In the genomic region with DNA sequence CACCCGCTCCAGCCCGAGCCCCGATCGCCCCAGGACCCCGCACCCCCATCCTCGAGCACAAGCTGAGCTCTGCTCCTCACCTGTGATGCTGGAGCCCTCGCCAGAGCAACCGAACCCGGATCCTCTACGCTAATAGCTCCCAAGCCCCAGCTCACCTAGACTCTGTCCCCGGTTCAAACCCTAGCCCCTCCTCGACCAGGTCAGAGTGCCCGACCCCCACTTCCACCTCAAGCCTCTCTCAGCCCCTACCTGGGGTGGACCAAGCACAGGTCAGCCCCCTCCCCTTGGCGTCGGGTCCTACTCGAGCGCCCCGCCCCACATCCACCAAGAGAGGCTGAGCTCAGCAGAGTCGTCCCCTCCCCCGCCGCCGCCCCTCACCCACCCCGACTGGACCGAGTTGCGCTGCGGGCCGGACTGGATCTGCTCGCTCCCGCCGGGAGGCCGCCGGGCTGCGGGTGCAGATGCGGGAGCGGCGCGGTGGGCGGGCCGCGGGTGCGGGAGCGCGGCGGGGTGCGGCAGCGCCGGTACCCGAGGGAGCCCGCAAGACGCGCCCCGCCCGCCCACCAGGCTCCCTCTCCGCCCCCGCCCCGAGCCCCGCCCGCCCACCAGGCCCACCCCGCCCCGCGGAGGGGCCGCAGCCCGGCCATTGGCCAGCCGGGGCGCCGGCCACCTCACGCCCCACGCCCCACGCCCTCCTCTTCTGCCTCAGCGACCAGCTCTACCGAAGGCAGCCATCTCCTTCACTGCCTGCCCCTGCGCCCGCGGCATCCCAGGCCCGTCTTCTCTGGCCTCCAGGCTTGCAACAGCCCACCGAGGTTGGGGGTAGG, we compare ENCODE assay signal across 8 cellular contexts. TPM values are rescaled to one million over a fixed set of nuclear protein-coding genes. Genes with fewer than 3 reads are reported as not detected.
DNase-seq lines count a peak whose midpoint lies in the region; ATAC-seq and TF ChIP-seq lines count a peak whose summit lies in the region.

No MANE protein-coding gene starts in this region.

- peak; percentile 83 for ATAC-seq in Right ventricle myocardium superior (ENCODE audit: poor library complexity)
- ATAC-seq in GM19324 (IDR thresholded peaks at IDR 0.05; ENCODE audit: low FRiP score, unreplicated experiment), result no peak

- CTCF ChIA-PET in activated CD4-positive, alpha-beta memory T cell treated with anti-CD3 and anti-CD28 coated beads for 36 hours (lab: Charles Lee), result interaction anchor here (1.2 to 2.0 kb wide), 3 partner anchors 36 to 78 kb away, joined by 3 to 7 read pairs (median 5); no protein-coding TSS in a partner anchor
- CTCF ChIA-PET in activated CD4-positive, alpha-beta memory T cell treated with anti-CD3 and anti-CD28 coated beads, Interleukin-2, amount 10 ng/mL, durations not matched to agents 7 days and 5 days (lab: Charles Lee), result interaction anchor here (2.5 kb wide), 1 partner anchor 42 kb away, joined by 7 read pairs; no protein-coding TSS in a partner anchor

- no peak overlapping the region for H3K27ac ChIP-seq in osteoblast (ENCODE audit: low read depth, low read length)

- POLR2A ChIA-PET in activated CD4-positive, alpha-beta memory T cell treated with anti-CD3 and anti-CD28 coated beads for 36 hours (lab: Charles Lee), result no interaction called here
- POLR2A ChIA-PET in activated CD4-positive, alpha-beta memory T cell treated with anti-CD3 and anti-CD28 coated beads, Interleukin-2, amount 10 ng/mL, durations not matched to agents 7 days and 5 days (lab: Charles Lee), result no interaction called here

- H3K4me3 Mint-ChIP-seq in activated CD4-positive, alpha-beta memory T cell treated with anti-CD3 and anti-CD28 coated beads for 36 hours, result peak overlapping the region; percentile 48
- H3K4me3 Mint-ChIP-seq in activated CD4-positive, alpha-beta memory T cell treated with anti-CD3 and anti-CD28 coated beads, Interleukin-2, amount 10 ng/mL, durations not matched to agents 7 days and 5 days, result no peak overlapping the region
- peak overlapping the region; percentile 62 for H3K4me3 Mint-ChIP-seq in activated T-helper 1 cell treated with anti-CD3 and anti-CD28 coated beads, Interleukin-12 subunit alpha, Interleukin-12 subunit beta, Interleukin-2, Interleukin-4 antibody, amounts not matched to agents 30 ng/mL and 10 ng/mL and 1 ng/mL, durations not matched to agents 14 hours and 24 hours and 36 hours

- intact Hi-C loops in activated CD4-positive, alpha-beta memory T cell treated with anti-CD3 and anti-CD28 coated beads for 36 hours (cut with micrococcal nuclease), result loop anchor here (10.0 kb wide), 1 partner anchor 596 kb away; no protein-coding TSS in a partner anchor
- intact Hi-C loops in activated T-helper 1 cell treated with anti-CD3 and anti-CD28 coated beads, Interleukin-12 subunit alpha, Interleukin-12 subunit beta, Interleukin-2, Interleukin-4 antibody, amounts not matched to agents 30 ng/mL and 10 ng/mL and 1 ng/mL, durations not matched to agents 14 hours and 24 hours and 36 hours (cut with micrococcal nuclease), result no loop called here
- intact Hi-C loops in Right ventricle myocardium superior (cut with DNase I), result loop anchor here (5.0 kb wide), 1 partner anchor 42 kb away; no protein-coding TSS in a partner anchor

- peaks cover 15% of the 10 kb centered on the region for H3K4me1 Mint-ChIP-seq in activated CD4-positive, alpha-beta memory T cell treated with anti-CD3 and anti-CD28 coated beads for 36 hours (ENCODE audit: low read depth)
- peaks cover 7% of the 10 kb centered on the region for H3K4me1 Mint-ChIP-seq in activated CD4-positive, alpha-beta memory T cell treated with anti-CD3 and anti-CD28 coated beads, Interleukin-2, amount 10 ng/mL, durations not matched to agents 7 days and 5 days
- no peaks in the 10 kb centered on the region for H3K4me1 Mint-ChIP-seq in activated T-helper 1 cell treated with anti-CD3 and anti-CD28 coated beads, Interleukin-12 subunit alpha, Interleukin-12 subunit beta, Interleukin-2, Interleukin-4 antibody, amounts not matched to agents 30 ng/mL and 10 ng/mL and 1 ng/mL, durations not matched to agents 14 hours and 24 hours and 36 hours (ENCODE audit: low read depth)

- peak overlapping the region; percentile 68 for H3K4me3 ChIP-seq in osteoblast (ENCODE audit: insufficient read depth, low read length)

- no peaks in the 10 kb centered on the region for H3K9me3 ChIP-seq in osteoblast (ENCODE audit: low read depth, low read length)

- no peaks in the 10 kb centered on the region for H3K36me3 Mint-ChIP-seq in activated CD4-positive, alpha-beta memory T cell treated with anti-CD3 and anti-CD28 coated beads for 36 hours
- no peaks in the 10 kb centered on the region for H3K36me3 Mint-ChIP-seq in activated CD4-positive, alpha-beta memory T cell treated with anti-CD3 and anti-CD28 coated beads, Interleukin-2, amount 10 ng/mL, durations not matched to agents 7 days and 5 days (ENCODE audit: low read depth)
- no peaks in the 10 kb centered on the region for H3K36me3 Mint-ChIP-seq in activated T-helper 1 cell treated with anti-CD3 and anti-CD28 coated beads, Interleukin-12 subunit alpha, Interleukin-12 subunit beta, Interleukin-2, Interleukin-4 antibody, amounts not matched to agents 30 ng/mL and 10 ng/mL and 1 ng/mL, durations not matched to agents 14 hours and 24 hours and 36 hours (ENCODE audit: low read depth)

- H3K9me3 Mint-ChIP-seq in activated CD4-positive, alpha-beta memory T cell treated with anti-CD3 and anti-CD28 coated beads for 36 hours, result no peaks in the 10 kb centered on the region
- no peaks in the 10 kb centered on the region for H3K9me3 Mint-ChIP-seq in activated CD4-positive, alpha-beta memory T cell treated with anti-CD3 and anti-CD28 coated beads, Interleukin-2, amount 10 ng/mL, durations not matched to agents 7 days and 5 days
- H3K9me3 Mint-ChIP-seq in activated T-helper 1 cell treated with anti-CD3 and anti-CD28 coated beads, Interleukin-12 subunit alpha, Interleukin-12 subunit beta, Interleukin-2, Interleukin-4 antibody, amounts not matched to agents 30 ng/mL and 10 ng/mL and 1 ng/mL, durations not matched to agents 14 hours and 24 hours and 36 hours, result no peaks in the 10 kb centered on the region

- DNase-seq in activated CD4-positive, alpha-beta memory T cell treated with anti-CD3 and anti-CD28 coated beads for 36 hours, result no peak
- DNase-seq in activated CD4-positive, alpha-beta memory T cell treated with anti-CD3 and anti-CD28 coated beads, Interleukin-2, amount 10 ng/mL, durations not matched to agents 7 days and 5 days, result no peak
- DNase-seq in activated T-helper 1 cell treated with anti-CD3 and anti-CD28 coated beads, Interleukin-12 subunit alpha, Interleukin-12 subunit beta, Interleukin-2, Interleukin-4 antibody, amounts not matched to agents 30 ng/mL and 10 ng/mL and 1 ng/mL, durations not matched to agents 14 hours and 24 hours and 36 hours (ENCODE audit: low spot score), result no peak
- DNase-seq in Right ventricle myocardium superior, result peak; percentile 71
- DNase-seq in osteoblast (ENCODE audit: insufficient read length, low spot score, missing footprints), result peak; percentile 92
- no peak for DNase-seq in GM19238 (ENCODE audit: insufficient read length, low spot score)
- no peak for DNase-seq in UCSD-AML1 (lab: John Stamatoyannopoulos, UW; ENCODE audit: unreplicated experiment)

- H3K79me2 ChIP-seq in osteoblast (ENCODE audit: insufficient read depth, low read length), result no peaks in the 10 kb centered on the region

- no peak overlapping the region for H3K27ac Mint-ChIP-seq in activated CD4-positive, alpha-beta memory T cell treated with anti-CD3 and anti-CD28 coated beads for 36 hours
- no peak overlapping the region for H3K27ac Mint-ChIP-seq in activated CD4-positive, alpha-beta memory T cell treated with anti-CD3 and anti-CD28 coated beads, Interleukin-2, amount 10 ng/mL, durations not matched to agents 7 days and 5 days
- H3K27ac Mint-ChIP-seq in activated T-helper 1 cell treated with anti-CD3 and anti-CD28 coated beads, Interleukin-12 subunit alpha, Interleukin-12 subunit beta, Interleukin-2, Interleukin-4 antibody, amounts not matched to agents 30 ng/mL and 10 ng/mL and 1 ng/mL, durations not matched to agents 14 hours and 24 hours and 36 hours, result no peak overlapping the region

- TF ChIP-seq CTCF in osteoblast (IDR thresholded peaks at IDR 0.05; ENCODE audit: extremely low read depth, low read depth, low read length), result no peak

- peaks cover 65% of the 10 kb centered on the region for H3K27me3 Mint-ChIP-seq in activated CD4-positive, alpha-beta memory T cell treated with anti-CD3 and anti-CD28 coated beads for 36 hours
- H3K27me3 Mint-ChIP-seq in activated CD4-positive, alpha-beta memory T cell treated with anti-CD3 and anti-CD28 coated beads, Interleukin-2, amount 10 ng/mL, durations not matched to agents 7 days and 5 days, result peaks cover 82% of the 10 kb centered on the region
- H3K27me3 Mint-ChIP-seq in activated T-helper 1 cell treated with anti-CD3 and anti-CD28 coated beads, Interleukin-12 subunit alpha, Interleukin-12 subunit beta, Interleukin-2, Interleukin-4 antibody, amounts not matched to agents 30 ng/mL and 10 ng/mL and 1 ng/mL, durations not matched to agents 14 hours and 24 hours and 36 hours (ENCODE audit: insufficient read depth), result peaks cover 84% of the 10 kb centered on the region

- no peaks in the 10 kb centered on the region for H4K20me1 ChIP-seq in osteoblast (ENCODE audit: insufficient read depth, low read length)

- no peaks in the 10 kb centered on the region for H3K4me1 ChIP-seq in osteoblast (ENCODE audit: insufficient read depth, low read length)

- H3K27me3 ChIP-seq in osteoblast (ENCODE audit: insufficient read depth, low read length), result peaks cover 43% of the 10 kb centered on the region

- H2AFZ ChIP-seq in osteoblast (ENCODE audit: low read length), result peak overlapping the region; percentile 42

- H3K4me2 ChIP-seq in osteoblast (ENCODE audit: insufficient read depth, low read length), result peak overlapping the region; percentile 77

- no peaks in the 10 kb centered on the region for H3K36me3 ChIP-seq in osteoblast (ENCODE audit: insufficient read depth, low read length)

RNA-seq across cellular contexts. Expression of a gene that starts 0.6 kb away (rescaled TPM):
- not detected for total RNA-seq in activated CD4-positive, alpha-beta memory T cell treated with anti-CD3 and anti-CD28 coated beads for 36 hours
- not detected for total RNA-seq in activated CD4-positive, alpha-beta memory T cell treated with anti-CD3 and anti-CD28 coated beads, Interleukin-2, amount 10 ng/mL, durations not matched to agents 7 days and 5 days
- total RNA-seq in activated T-helper 1 cell treated with anti-CD3 and anti-CD28 coated beads, Interleukin-12 subunit alpha, Interleukin-12 subunit beta, Interleukin-2, Interleukin-4 antibody, amounts not matched to agents 30 ng/mL and 10 ng/mL and 1 ng/mL, durations not matched to agents 14 hours and 24 hours and 36 hours, result not detected in 2 replicates
- total RNA-seq in Right ventricle myocardium superior (520 TPM), osteoblast (52.2 and 72.4 TPM in 2 replicates)

Comparison
In these comparisons a context has a peak if more than half of its experiments do, and no peak if none do; other contexts are left out.
1. DNase-seq: peak in Right ventricle myocardium superior (single experiment) and osteoblast (single experiment); none in activated CD4-positive, alpha-beta memory T cell treated with anti-CD3 and anti-CD28 coated beads for 36 hours (single experiment), activated CD4-positive, alpha-beta memory T cell treated with anti-CD3 and anti-CD28 coated beads, Interleukin-2, amount 10 ng/mL, durations not matched to agents 7 days and 5 days (single experiment), activated T-helper 1 cell treated with anti-CD3 and anti-CD28 coated beads, Interleukin-12 subunit alpha, Interleukin-12 subunit beta, Interleukin-2, Interleukin-4 antibody, amounts not matched to agents 30 ng/mL and 10 ng/mL and 1 ng/mL, durations not matched to agents 14 hours and 24 hours and 36 hours (single experiment), GM19238 (single experiment) and UCSD-AML1 (single experiment).
2. RNA of a gene that starts 0.6 kb away (total RNA-seq): 520 TPM in Right ventricle myocardium superior (single experiment) and 52.2 to 72.4 TPM in osteoblast; not detected in activated CD4-positive, alpha-beta memory T cell treated with anti-CD3 and anti-CD28 coated beads for 36 hours, not detected in activated CD4-positive, alpha-beta memory T cell treated with anti-CD3 and anti-CD28 coated beads, Interleukin-2, amount 10 ng/mL, durations not matched to agents 7 days and 5 days and not detected in activated T-helper 1 cell treated with anti-CD3 and anti-CD28 coated beads, Interleukin-12 subunit alpha, Interleukin-12 subunit beta, Interleukin-2, Interleukin-4 antibody, amounts not matched to agents 30 ng/mL and 10 ng/mL and 1 ng/mL, durations not matched to agents 14 hours and 24 hours and 36 hours; every median in the first group is over 10 times any median in the second.